In the genomic region with DNA sequence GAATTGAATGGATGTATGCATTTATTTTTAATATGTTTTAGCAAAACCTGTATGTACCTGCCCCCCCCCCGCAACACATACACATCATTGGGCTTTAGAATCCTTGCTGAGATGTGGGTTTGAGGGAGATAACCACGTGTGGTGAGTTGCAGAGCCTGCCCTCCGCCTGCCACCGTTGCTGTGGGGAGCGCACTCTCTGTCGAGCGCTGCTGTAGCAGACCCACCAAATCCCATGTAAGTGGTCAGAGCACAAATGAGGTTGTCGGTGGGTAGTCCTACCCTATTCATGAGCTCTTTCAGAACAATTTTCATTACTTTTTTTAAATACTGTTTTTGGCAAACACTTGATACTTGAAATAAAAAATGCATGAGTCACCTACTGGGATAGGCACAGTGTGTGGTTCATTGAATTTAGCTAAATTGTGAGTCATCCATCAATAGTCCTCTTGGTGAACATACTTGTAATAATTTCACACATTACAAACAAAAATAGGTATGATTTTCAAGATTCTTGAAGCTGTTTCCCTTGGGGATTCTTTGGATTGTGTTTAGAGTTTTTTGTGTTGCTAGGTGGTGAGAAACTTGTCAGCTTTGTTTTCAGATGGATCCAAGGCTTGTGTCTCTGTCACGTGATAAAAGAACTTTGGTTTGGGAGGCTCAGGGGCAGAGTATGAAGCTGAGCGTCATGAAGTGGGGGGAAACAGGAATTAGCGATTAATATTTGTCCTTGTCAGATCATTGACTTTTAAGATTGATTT, we compare ENCODE assay signal across 11 cellular contexts.
DNase-seq lines count a peak whose midpoint lies in the region; ATAC-seq, FAIRE-seq and TF ChIP-seq lines count a peak whose summit lies in the region.
"Had no signal": no experiment of that assay in that cellular context is flagged by ENCODE, and none has a peak within 500 bp of the region (broad histone marks: within the 10 kb centered on the region; RNA-seq: fewer than 3 reads in every experiment).

No MANE protein-coding gene starts in this region.

- no peak overlapping the region for H3K27ac ChIP-seq in trophoblast cell (ENCODE audit: low read depth, low read length)
- H3K27ac ChIP-seq: adrenal gland, right atrium auricular region had no signal

- H2BK12ac ChIP-seq in trophoblast cell (ENCODE audit: low read length) = no peak overlapping the region

- no peaks in the 10 kb centered on the region for H3K79me2 ChIP-seq in trophoblast cell (ENCODE audit: control insufficient read depth, insufficient read depth, low read length, poor library complexity)

- no peak overlapping the region for H3K4ac ChIP-seq in trophoblast cell (ENCODE audit: low read depth, low read length)

- DNase-seq in GM04503 (ENCODE audit: low read depth) (peak; percentile 59), trophoblast cell (peak; percentile 8 to 76), NCI-H526 treated with DMSO at 0.1 percent for 48 hours (lab: John Stamatoyannopoulos, UW) (no peak), D721Med (ENCODE audit: insufficient read length, low spot score) (no peak), NCI-H2081 treated with DMSO at 0.1 percent for 48 hours (lab: John Stamatoyannopoulos, UW) (no peak)

- no peak for FAIRE-seq in D721Med (lab: Jason Lieb, UNC)

- no peaks in the 10 kb centered on the region for H3K9me3 Mint-ChIP-seq in brain
- H3K9me3 Mint-ChIP-seq: stimulated activated naive CD8-positive, alpha-beta T cell treated with anti-CD3 and anti-CD28 coated beads, Interleukin-15, amount 100 ng/mL, for 72 hours had no signal

- ATAC-seq in HG03457 (IDR thresholded peaks at IDR 0.05; ENCODE audit: unreplicated experiment) = peak; percentile 6
- no peak for ATAC-seq in GM18909 (IDR thresholded peaks at IDR 0.05; ENCODE audit: poor library complexity, unreplicated experiment)

- H3K9ac ChIP-seq in trophoblast cell (ENCODE audit: low read length) = no peak overlapping the region

- no peak overlapping the region for H2BK5ac ChIP-seq in trophoblast cell (ENCODE audit: low read depth, low read length, poor library complexity)

- TF ChIP-seq CTCF in brain (conservative IDR thresholded peaks at IDR 0.05) (no peak), D721Med (IDR thresholded peaks at IDR 0.05; ENCODE audit: insufficient read depth, missing control alignments) (no peak)

- no peaks in the 10 kb centered on the region for H3K36me3 ChIP-seq in trophoblast cell (ENCODE audit: control insufficient read depth in 1 of 2, insufficient read depth in 2 of 2, low read length in 2 of 2)
- H3K36me3 ChIP-seq: adrenal gland, right atrium auricular region had no signal

- H3K4me3 Mint-ChIP-seq in brain = peak overlapping the region in 1 of 5 experiments; percentile 21
- H3K4me3 Mint-ChIP-seq: stimulated activated naive CD8-positive, alpha-beta T cell treated with anti-CD3 and anti-CD28 coated beads, Interleukin-15, amount 100 ng/mL, for 72 hours had no signal

- no peak overlapping the region for H3K23ac ChIP-seq in trophoblast cell (ENCODE audit: low read length)

- no peak overlapping the region for H2AK5ac ChIP-seq in trophoblast cell (ENCODE audit: low read length)

- H2AFZ ChIP-seq in trophoblast cell (ENCODE audit: insufficient read depth, low read length, poor library complexity) = no peak overlapping the region

- WGBS in trophoblast cell (ENCODE audit: extremely low coverage, insufficient coverage, insufficient read length) = no CpG with 5 or more reads among the region's 11 CpGs

- no peaks in the 10 kb centered on the region for H3K27me3 ChIP-seq in trophoblast cell (ENCODE audit: insufficient read depth, low read length)
- H3K27me3 ChIP-seq: adrenal gland, right atrium auricular region had no signal

- H3K4me1 Mint-ChIP-seq in brain = peaks cover 22% of the 10 kb centered on the region

- H4K91ac ChIP-seq in trophoblast cell (ENCODE audit: low read depth, low read length) = no peak overlapping the region

- H3K27me3 Mint-ChIP-seq in brain = peaks cover 12% of the 10 kb centered on the region

- peak overlapping the region in 4 of 5 experiments; percentile 17 to 77 (median 48) for H3K27ac Mint-ChIP-seq in brain
- H3K27ac Mint-ChIP-seq: stimulated activated naive CD8-positive, alpha-beta T cell treated with anti-CD3 and anti-CD28 coated beads, Interleukin-15, amount 100 ng/mL, for 72 hours had no signal

- no peak overlapping the region for H3K4me2 ChIP-seq in trophoblast cell (ENCODE audit: low read length)

- peaks cover 1% of the 10 kb centered on the region for H3K9me3 ChIP-seq in trophoblast cell (ENCODE audit: insufficient read depth, low read depth, low read length)
- H3K9me3 ChIP-seq: adrenal gland, right atrium auricular region had no signal

- H2BK120ac ChIP-seq in trophoblast cell (ENCODE audit: insufficient read depth, low read length, poor library complexity) = no peak overlapping the region

- no peak overlapping the region for H4K8ac ChIP-seq in trophoblast cell (ENCODE audit: low read depth, low read length)

- H3K36me3 Mint-ChIP-seq in brain = no peaks in the 10 kb centered on the region

- no peak overlapping the region for H3K18ac ChIP-seq in trophoblast cell (ENCODE audit: low read length)

- H3K4me1 ChIP-seq in trophoblast cell (ENCODE audit: control insufficient read depth in 1 of 2, insufficient read depth in 2 of 2, low read length in 2 of 2) = no peaks in the 10 kb centered on the region

- H3K79me1 ChIP-seq in trophoblast cell (ENCODE audit: low read length) = no peaks in the 10 kb centered on the region

- H4K12ac ChIP-seq in trophoblast cell (ENCODE audit: low read depth, low read length) = no peak overlapping the region

- H3K4me3 ChIP-seq in trophoblast cell (ENCODE audit: low read depth, low read length) = no peak overlapping the region
- H3K4me3 ChIP-seq: adrenal gland, right atrium auricular region had no signal

- H3K14ac ChIP-seq in trophoblast cell (ENCODE audit: low read length) = no peak overlapping the region

Comparison
In these comparisons a context has a peak if more than half of its experiments do, and no peak if none do; other contexts are left out.
1. DNase-seq: peak in GM04503 (single experiment) and trophoblast cell (2 of 2); none in NCI-H526 treated with DMSO at 0.1 percent for 48 hours (single experiment), D721Med (single experiment) and NCI-H2081 treated with DMSO at 0.1 percent for 48 hours (single experiment).